Comparison of ENCODE assay signal across 12 cellular contexts in genomic region chr19:48881741-48882657, GRCh38. TPM values are rescaled to one million over a fixed set of nuclear protein-coding genes. Genes with fewer than 3 reads are reported as not detected.
DNase-seq lines count a peak whose midpoint lies in the region; ATAC-seq and TF ChIP-seq lines count a peak whose summit lies in the region.
"Had no signal": no experiment of that assay in that cellular context is flagged by ENCODE, and none has a peak within 500 bp of the region (broad histone marks: within the 10 kb centered on the region; RNA-seq: fewer than 3 reads in every experiment).

No MANE protein-coding gene starts in this region.

- peak; percentile 33 for ATAC-seq in activated naive CD8-positive, alpha-beta T cell treated with anti-CD3 and anti-CD28 coated beads, Interleukin-2, amount 10 ng/mL, durations not matched to agents 7 days and 5 days (ENCODE audit: low read depth)
- ATAC-seq in foreskin keratinocyte (peak; percentile 27), thoracic aorta (ENCODE audit: insufficient number of reproducible peaks, low FRiP score, low read depth) (peak; percentile 18), GM18868 (IDR thresholded peaks at IDR 0.05; ENCODE audit: unreplicated experiment) (no peak)

- H3K9me3 Mint-ChIP-seq in activated naive CD8-positive, alpha-beta T cell treated with anti-CD3 and anti-CD28 coated beads, Interleukin-2, amount 10 ng/mL, durations not matched to agents 7 days and 5 days, result peaks cover 2% of the 10 kb centered on the region
- no peaks in the 10 kb centered on the region for H3K9me3 Mint-ChIP-seq in activated naive CD8-positive, alpha-beta T cell treated with anti-CD3 and anti-CD28 coated beads for 36 hours

- POLR2A ChIA-PET in activated naive CD8-positive, alpha-beta T cell treated with anti-CD3 and anti-CD28 coated beads, Interleukin-2, amount 10 ng/mL, durations not matched to agents 7 days and 5 days (lab: Charles Lee), result interaction anchor here (0.6 to 3.1 kb wide), 5 partner anchors 10 to 80 kb away, joined by 3 to 14 read pairs (median 6); partner anchors contain the start of gene PPP1R15A

- no peaks in the 10 kb centered on the region for H3K9me3 ChIP-seq in thoracic aorta
- H3K9me3 ChIP-seq: esophagus muscularis mucosa had no signal

- no peak for TF ChIP-seq CTCF in foreskin keratinocyte (conservative IDR thresholded peaks at IDR 0.05)
- TF ChIP-seq CTCF in thoracic aorta (IDR thresholded peaks at IDR 0.05), result no peak
- no peak for TF ChIP-seq CTCF in brain microvascular endothelial cell (IDR thresholded peaks at IDR 0.05; ENCODE audit: low read depth, low read length, missing control alignments)

- H3K4me3 ChIP-seq in thoracic aorta, result no peak overlapping the region
- H3K4me3 ChIP-seq in brain microvascular endothelial cell (ENCODE audit: low read depth, low read length), result no peak overlapping the region
- H3K4me3 ChIP-seq: esophagus muscularis mucosa, lung had no signal

- no peak overlapping the region for H3K4me3 Mint-ChIP-seq in activated naive CD8-positive, alpha-beta T cell treated with anti-CD3 and anti-CD28 coated beads, Interleukin-2, amount 10 ng/mL, durations not matched to agents 7 days and 5 days
- no peak overlapping the region for H3K4me3 Mint-ChIP-seq in activated naive CD8-positive, alpha-beta T cell treated with anti-CD3 and anti-CD28 coated beads for 36 hours

- H3K27me3 ChIP-seq in foreskin keratinocyte (no peaks in the 10 kb centered on the region), thoracic aorta (replicated peaks; ENCODE audit: insufficient read depth) (no peaks in the 10 kb centered on the region), brain microvascular endothelial cell (replicated peaks) (no peaks in the 10 kb centered on the region)
- H3K27me3 ChIP-seq: esophagus muscularis mucosa had no signal

- in situ Hi-C loops in brain microvascular endothelial cell (cut with HindIII; ENCODE audit: low pct_ligation_motif_present, low sequenced_read_pairs), result no loop called here

- H3K36me3 Mint-ChIP-seq in activated naive CD8-positive, alpha-beta T cell treated with anti-CD3 and anti-CD28 coated beads, Interleukin-2, amount 10 ng/mL, durations not matched to agents 7 days and 5 days, result peaks cover 14% of the 10 kb centered on the region
- peaks cover 14% of the 10 kb centered on the region for H3K36me3 Mint-ChIP-seq in activated naive CD8-positive, alpha-beta T cell treated with anti-CD3 and anti-CD28 coated beads for 36 hours

- no peak for DNase-seq in activated naive CD8-positive, alpha-beta T cell treated with anti-CD3 and anti-CD28 coated beads, Interleukin-2, amount 10 ng/mL, durations not matched to agents 7 days and 5 days
- DNase-seq in activated naive CD8-positive, alpha-beta T cell treated with anti-CD3 and anti-CD28 coated beads for 36 hours, result no peak
- DNase-seq in RKO (ENCODE audit: low spot score) (peak; percentile 57), foreskin keratinocyte (no peak), thoracic aorta (ENCODE audit: low spot score) (no peak), KG1 (lab: John Stamatoyannopoulos, UW) (no peak), brain microvascular endothelial cell (no peak)
- DNase-seq: activated naive CD4-positive, alpha-beta T cell had no signal

- H3K27ac Mint-ChIP-seq in activated naive CD8-positive, alpha-beta T cell treated with anti-CD3 and anti-CD28 coated beads, Interleukin-2, amount 10 ng/mL, durations not matched to agents 7 days and 5 days, result no peak overlapping the region
- no peak overlapping the region for H3K27ac Mint-ChIP-seq in activated naive CD8-positive, alpha-beta T cell treated with anti-CD3 and anti-CD28 coated beads for 36 hours

- H3K4me1 Mint-ChIP-seq in activated naive CD8-positive, alpha-beta T cell treated with anti-CD3 and anti-CD28 coated beads, Interleukin-2, amount 10 ng/mL, durations not matched to agents 7 days and 5 days, result peaks cover 14% of the 10 kb centered on the region
- peaks cover 17% of the 10 kb centered on the region for H3K4me1 Mint-ChIP-seq in activated naive CD8-positive, alpha-beta T cell treated with anti-CD3 and anti-CD28 coated beads for 36 hours

- no peaks in the 10 kb centered on the region for H3K27me3 Mint-ChIP-seq in activated naive CD8-positive, alpha-beta T cell treated with anti-CD3 and anti-CD28 coated beads, Interleukin-2, amount 10 ng/mL, durations not matched to agents 7 days and 5 days
- no peaks in the 10 kb centered on the region for H3K27me3 Mint-ChIP-seq in activated naive CD8-positive, alpha-beta T cell treated with anti-CD3 and anti-CD28 coated beads for 36 hours

- H3K36me3 ChIP-seq in thoracic aorta (peaks cover 11% of the 10 kb centered on the region), brain microvascular endothelial cell (replicated peaks) (peaks cover 12% of the 10 kb centered on the region)

- H3K27ac ChIP-seq in foreskin keratinocyte (no peak overlapping the region), thoracic aorta (peak overlapping the region in 1 of 2 donors; percentile 12), brain microvascular endothelial cell (no peak overlapping the region)

- no peaks in the 10 kb centered on the region for H3K4me1 ChIP-seq in foreskin keratinocyte
- H3K4me1 ChIP-seq in thoracic aorta (ENCODE audit: control insufficient read depth in 1 of 2, low read depth in 2 of 2), result peaks cover 18 to 29% of the 10 kb centered on the region in 2 donors

RNA-seq across cellular contexts. Expression of gene PPP1R15A, which starts 9.8 kb away (rescaled TPM):
- total RNA-seq in activated naive CD8-positive, alpha-beta T cell treated with anti-CD3 and anti-CD28 coated beads, Interleukin-2, amount 10 ng/mL, durations not matched to agents 7 days and 5 days, result 10 to 100 TPM; 82.8 to 83.9 TPM
- total RNA-seq in activated naive CD8-positive, alpha-beta T cell treated with anti-CD3 and anti-CD28 coated beads for 36 hours, result 10 to 100 TPM; 60.8 to 65.4 TPM
- total RNA-seq in foreskin keratinocyte (39.3 and 41.1 TPM in 2 replicates), thoracic aorta (100 to 1,000 TPM; 108 to 139 TPM)
- 36.4 and 37.8 TPM in 2 replicates for polyA plus RNA-seq in foreskin keratinocyte

RNA-seq across cellular contexts. Expression of gene PLEKHA4, which starts 13.6 kb away (rescaled TPM):
- total RNA-seq in activated naive CD8-positive, alpha-beta T cell treated with anti-CD3 and anti-CD28 coated beads, Interleukin-2, amount 10 ng/mL, durations not matched to agents 7 days and 5 days, result 1 to 10 TPM; 4.0 to 7.0 TPM
- 1 to 10 TPM; 5.8 to 7.6 TPM for total RNA-seq in activated naive CD8-positive, alpha-beta T cell treated with anti-CD3 and anti-CD28 coated beads for 36 hours
- 6.3 and 7.4 TPM in 2 replicates for total RNA-seq in foreskin keratinocyte
- 8.5 and 9.2 TPM in 2 replicates for polyA plus RNA-seq in foreskin keratinocyte
- total RNA-seq in thoracic aorta, result 10 to 100 TPM; 45.1 to 45.2 TPM

RNA-seq across cellular contexts. Expression of gene TULP2, which starts 16.5 kb away (rescaled TPM):
- total RNA-seq in activated naive CD8-positive, alpha-beta T cell treated with anti-CD3 and anti-CD28 coated beads, Interleukin-2, amount 10 ng/mL, durations not matched to agents 7 days and 5 days, result under 1 TPM in 1 of 2 experiments, not detected in 1; 0.17 TPM
- under 1 TPM; 0.12 to 0.16 TPM for total RNA-seq in activated naive CD8-positive, alpha-beta T cell treated with anti-CD3 and anti-CD28 coated beads for 36 hours
- total RNA-seq in foreskin keratinocyte, result not detected in 2 replicates
- 0.09 TPM in 1 of 2 replicates, not detected in the other for polyA plus RNA-seq in foreskin keratinocyte
- total RNA-seq in thoracic aorta, result under 1 TPM; 0.27 to 0.78 TPM
- total RNA-seq: M059J had no signal

RNA-seq across cellular contexts. Expression of gene NUCB1, which starts 18.1 kb away (rescaled TPM):
- total RNA-seq in activated naive CD8-positive, alpha-beta T cell treated with anti-CD3 and anti-CD28 coated beads, Interleukin-2, amount 10 ng/mL, durations not matched to agents 7 days and 5 days, result 100 to 1,000 TPM; 203 to 214 TPM
- 10 to 100 TPM; 90.6 to 91.7 TPM for total RNA-seq in activated naive CD8-positive, alpha-beta T cell treated with anti-CD3 and anti-CD28 coated beads for 36 hours
- total RNA-seq in foreskin keratinocyte (106 and 118 TPM in 2 replicates), thoracic aorta (100 to 1,000 TPM; 415 to 671 TPM)
- 100 and 115 TPM in 2 replicates for polyA plus RNA-seq in foreskin keratinocyte

RNA-seq across cellular contexts. Expression of gene HSD17B14, which starts 45.7 kb away (rescaled TPM):
- 1 to 10 TPM; 2.6 to 3.3 TPM for total RNA-seq in activated naive CD8-positive, alpha-beta T cell treated with anti-CD3 and anti-CD28 coated beads, Interleukin-2, amount 10 ng/mL, durations not matched to agents 7 days and 5 days
- total RNA-seq in activated naive CD8-positive, alpha-beta T cell treated with anti-CD3 and anti-CD28 coated beads for 36 hours, result under 1 TPM; 0.35 to 0.66 TPM
- total RNA-seq in foreskin keratinocyte (4.0 and 4.4 TPM in 2 replicates), thoracic aorta (10 to 100 TPM; 10.2 to 16.8 TPM)
- 7.6 and 9.6 TPM in 2 replicates for polyA plus RNA-seq in foreskin keratinocyte
